ENCODE assay signal across 1 cellular context in genomic region chr20:33719277-33719988, GRCh38.
A peak's percentile ranks its signal among the peaks of the same experiment; 100 is the strongest.
TF ChIP-seq lines count a peak whose summit lies in the region.

No MANE protein-coding gene starts in this region.

TF ChIP-seq in H1, 55 proteins besides CTCF, POLR2A, EP300 and RAD21:
- no peak for TF ChIP-seq TAF7 (optimal IDR thresholded peaks at IDR 0.05; ENCODE audit: borderline replicate concordance, low read depth, low read length)
- TF ChIP-seq EZH2 (IDR thresholded peaks at IDR 0.05; ENCODE audit: low read depth, low read length, severe bottlenecking), result peak; percentile 20
- no peak for TF ChIP-seq KDM5A (IDR thresholded peaks at IDR 0.05; ENCODE audit: low read length)
TF ChIP-seq in H1: peak in this region for 1.
